21 cellular contexts compared by ENCODE assay signal in the genomic region with DNA sequence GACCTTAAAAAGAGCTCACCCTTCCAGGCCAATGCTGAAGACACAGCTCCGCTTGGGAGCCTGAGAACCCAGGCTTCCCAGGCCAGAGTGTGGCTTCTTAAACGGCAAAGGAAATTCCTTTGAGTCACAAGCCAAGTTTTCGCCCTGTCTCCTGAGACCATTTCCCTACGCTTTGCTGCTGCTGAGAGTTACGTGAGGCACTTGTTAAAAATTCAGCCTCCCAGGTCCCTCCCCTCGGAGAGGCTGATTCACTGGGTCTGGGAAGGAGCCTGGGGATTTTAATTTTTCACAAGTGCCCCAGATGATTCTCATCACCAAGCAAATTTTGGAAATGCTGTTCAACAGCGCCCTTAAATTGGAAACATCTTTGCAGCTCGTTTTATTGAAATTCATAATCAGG. TPM values are rescaled to one million over a fixed set of nuclear protein-coding genes. Genes with fewer than 3 reads are reported as not detected.
DNase-seq lines count a peak whose midpoint lies in the region; ATAC-seq and TF ChIP-seq lines count a peak whose summit lies in the region.
"Had no signal": no experiment of that assay in that cellular context is flagged by ENCODE, and none has a peak within 500 bp of the region (broad histone marks: within the 10 kb centered on the region; RNA-seq: fewer than 3 reads in every experiment).

No MANE protein-coding gene starts in this region.

- H3K27me3 ChIP-seq in body of pancreas (no peaks in the 10 kb centered on the region), heart left ventricle (no peaks in the 10 kb centered on the region), suprapubic skin (no peaks in the 10 kb centered on the region), SK-N-SH (ENCODE audit: insufficient read depth) (no peaks in the 10 kb centered on the region)
- H3K27me3 ChIP-seq: BLaER1 treated with 17β-estradiol and CSF1 and Interleukin-3, amounts not matched to agents 10 nM and 100 nM; breast epithelium; uterus had no signal

- no peaks in the 10 kb centered on the region for H3K9me3 ChIP-seq in body of pancreas
- no peaks in the 10 kb centered on the region for H3K9me3 ChIP-seq in heart left ventricle
- H3K9me3 ChIP-seq in suprapubic skin = no peaks in the 10 kb centered on the region
- H3K9me3 ChIP-seq in SK-N-SH = no peaks in the 10 kb centered on the region
- H3K9me3 ChIP-seq: BLaER1 treated with 17β-estradiol and CSF1 and Interleukin-3, amounts not matched to agents 10 nM and 100 nM; breast epithelium; uterus had no signal

- H3K36me3 ChIP-seq in body of pancreas (replicated peaks in 1 of 2; ENCODE audit: insufficient read depth in 1 of 2, low read depth in 2 of 2) (peaks cover 3 to 33% of the 10 kb centered on the region in 2 donors), heart left ventricle (peaks cover 0 to 92% (median 74%) of the 10 kb centered on the region in 9 donors), suprapubic skin (peaks cover 51% of the 10 kb centered on the region), SK-N-SH (replicated peaks in 1 of 2; ENCODE audit: control insufficient read depth in 1 of 2, insufficient read depth in 2 of 2, low read length in 1 of 2) (peaks cover 5 to 54% of the 10 kb centered on the region in 2 experiments)
- H3K36me3 ChIP-seq: breast epithelium, uterus had no signal

- no peak overlapping the region for H3K9ac ChIP-seq in SK-N-SH
- H3K9ac ChIP-seq: BLaER1 treated with 17β-estradiol and CSF1 and Interleukin-3, amounts not matched to agents 10 nM and 100 nM had no signal

- H2AFZ ChIP-seq in SK-N-SH (ENCODE audit: low read depth) = no peak overlapping the region

- DNase-seq in GM03348 (ENCODE audit: low spot score) (peak; percentile 94), body of pancreas (no peak), heart left ventricle (peak in 1 of 5 donors; percentile 70), suprapubic skin (ENCODE audit: low spot score in 2 of 2) (peak in 1 of 2 donors; percentile 58), dermis blood vessel endothelial cell (no peak), SK-N-SH (no peak), NCI-H2081 (lab: John Stamatoyannopoulos, UW) (no peak)
- DNase-seq: activated CD8-positive, alpha-beta memory T cell treated with anti-CD3 and anti-CD28 coated beads, Interleukin-2, amount 10 ng/mL, durations not matched to agents 7 days and 5 days; activated naive CD4-positive, alpha-beta T cell treated with Interleukin-2 at 50 U/mL for 16 hours; glutamatergic neuron; Karpas-422; nucleus accumbens; uterus had no signal

- peak overlapping the region in 3 of 4 donors; percentile 6 to 85 (median 85) for H3K27ac ChIP-seq in body of pancreas
- H3K27ac ChIP-seq in heart left ventricle = peak overlapping the region in 7 of 12 donors; percentile 4 to 72 (median 51)
- H3K27ac ChIP-seq in suprapubic skin = peak overlapping the region; percentile 44
- H3K27ac ChIP-seq in SK-N-SH (ENCODE audit: low read depth in 2 of 2, low read length in 1 of 2) = peak overlapping the region in 1 of 2 experiments; percentile 14; a peak in 1 of 4 replicates
- H3K27ac ChIP-seq: BLaER1 treated with 17β-estradiol and CSF1 and Interleukin-3, amounts not matched to agents 10 nM and 100 nM; uterus had no signal

- TF ChIP-seq POLR2A in body of pancreas (IDR thresholded peaks at IDR 0.05) = no peak
- no peak for TF ChIP-seq POLR2A in heart left ventricle (IDR thresholded peaks at IDR 0.05)
- TF ChIP-seq POLR2A in suprapubic skin (IDR thresholded peaks at IDR 0.05) = no peak

- CTCF ChIA-PET in SK-N-SH (lab: Yijun Ruan, JAX) = interaction anchor here (2.0 to 5.6 kb wide), 4 partner anchors 11 to 291 kb away, joined by 5 to 49 read pairs (median 19); no protein-coding TSS in a partner anchor

- no peaks in the 10 kb centered on the region for H3K9me2 ChIP-seq in SK-N-SH

- ATAC-seq in body of pancreas (no peak), heart left ventricle (peak in 2 of 4 donors; percentile 46 to 49), HG03045 (IDR thresholded peaks at IDR 0.05; ENCODE audit: unreplicated experiment) (no peak)
- ATAC-seq: activated CD4-positive, CD25-positive, alpha-beta regulatory T cell treated with anti-CD3 and anti-CD28 coated beads, Interleukin-2, amount 50 U/mL, for 24 hours; activated CD8-positive, alpha-beta memory T cell treated with anti-CD3 and anti-CD28 coated beads, Interleukin-2, amount 10 ng/mL, durations not matched to agents 7 days and 5 days; sciatic nerve; stimulated activated effector memory CD8-positive, alpha-beta T cell treated with anti-CD3 and anti-CD28 coated beads, Interleukin-12 subunit alpha, Interleukin-12 subunit beta, amount 100 ng/mL, for 72 hours had no signal

- POLR2A ChIA-PET in SK-N-SH (lab: Yijun Ruan, JAX) = no interaction called here

- WGBS in body of pancreas, 2 donors = 86 to 90% methylated on average over 8 of the region's 8 CpGs
- WGBS in heart left ventricle, 4 donors = 54 to 76% (median 72%) methylated on average over 8 of the region's 8 CpGs
- WGBS in suprapubic skin = 55% methylated on average over 8 of the region's 8 CpGs
- WGBS in SK-N-SH (ENCODE audit: low lambda C conversion rate) = 80% methylated on average over 8 of the region's 8 CpGs

- no peaks in the 10 kb centered on the region for H3K79me2 ChIP-seq in SK-N-SH (ENCODE audit: insufficient read depth)

- H3K4me1 ChIP-seq in body of pancreas (peaks cover 49% of the 10 kb centered on the region), heart left ventricle (peaks cover 0 to 44% (median 16%) of the 10 kb centered on the region in 12 donors), suprapubic skin (peaks cover 20% of the 10 kb centered on the region), SK-N-SH (ENCODE audit: control insufficient read depth in 1 of 2, insufficient read depth in 2 of 2, low read depth in 1 of 2, low read length in 1 of 2) (peaks cover 4 to 9% of the 10 kb centered on the region in 2 experiments; a peak in 1 of 4 replicates)
- H3K4me1 ChIP-seq: breast epithelium, uterus had no signal

- TF ChIP-seq CTCF in body of pancreas (IDR thresholded peaks at IDR 0.05) (no peak), heart left ventricle (IDR thresholded peaks at IDR 0.05) (no peak), suprapubic skin (IDR thresholded peaks at IDR 0.05) (no peak), SK-N-SH (IDR thresholded peaks at IDR 0.05) (no peak)

- peaks cover 9% of the 10 kb centered on the region for H3F3A ChIP-seq in SK-N-SH (replicated peaks; ENCODE audit: insufficient read depth)

- H4K20me1 ChIP-seq in SK-N-SH (ENCODE audit: insufficient read depth) = no peaks in the 10 kb centered on the region
- H4K20me1 ChIP-seq: BLaER1 treated with 17β-estradiol and CSF1 and Interleukin-3, amounts not matched to agents 10 nM and 100 nM had no signal

- TF ChIP-seq EP300 in suprapubic skin (IDR thresholded peaks at IDR 0.05) = no peak
- TF ChIP-seq EP300 in SK-N-SH (IDR thresholded peaks at IDR 0.05; ENCODE audit: borderline replicate concordance in 1 of 2, low read depth in 1 of 2, low read length in 1 of 2) = no peak

- intact Hi-C loops in body of pancreas (cut with DNase I) = no loop called here
- intact Hi-C loops in heart left ventricle (cut with DNase I) = no loop called here

- TF ChIP-seq RAD21 in SK-N-SH (IDR thresholded peaks at IDR 0.05; ENCODE audit: low read length) = no peak

- H3K4me2 ChIP-seq in SK-N-SH = no peak overlapping the region
- H3K4me2 ChIP-seq: BLaER1 treated with 17β-estradiol and CSF1 and Interleukin-3, amounts not matched to agents 10 nM and 100 nM had no signal

- H3K4me3 ChIP-seq in body of pancreas (no peak overlapping the region), heart left ventricle (no peak overlapping the region), suprapubic skin (no peak overlapping the region), SK-N-SH (ENCODE audit: low read depth in 2 of 2, low read length in 1 of 2) (no peak overlapping the region)
- H3K4me3 ChIP-seq: BLaER1 treated with 17β-estradiol and CSF1 and Interleukin-3, amounts not matched to agents 10 nM and 100 nM; breast epithelium; uterus had no signal

TF ChIP-seq in SK-N-SH, 30 proteins besides CTCF, POLR2A, EP300 and RAD21 (continues in another document):
- TF ChIP-seq FOXJ3 (CRISPR knock-in tag; IDR thresholded peaks at IDR 0.05) (no peak), MXI1 (IDR thresholded peaks at IDR 0.05; ENCODE audit: low read depth, low read length) (no peak), ELF1 (IDR thresholded peaks at IDR 0.05) (no peak), CHD2 (IDR thresholded peaks at IDR 0.05; ENCODE audit: low read length, partially characterized antibody) (no peak), RXRA (IDR thresholded peaks at IDR 0.05; ENCODE audit: borderline replicate concordance, low read depth) (no peak), SIN3A (IDR thresholded peaks at IDR 0.05; ENCODE audit: borderline replicate concordance, low read depth, low read length) (no peak), SMC3 (IDR thresholded peaks at IDR 0.05; ENCODE audit: low read depth, low read length) (no peak), JUND (IDR thresholded peaks at IDR 0.05) (no peak), TAF1 (IDR thresholded peaks at IDR 0.05; ENCODE audit: borderline replicate concordance, low read depth, low read length) (no peak), GATA2 (CRISPR knock-in tag; IDR thresholded peaks at IDR 0.05) (no peak), RCOR1 (IDR thresholded peaks at IDR 0.05; ENCODE audit: low read length) (no peak), FOSL2 (IDR thresholded peaks at IDR 0.05; ENCODE audit: borderline replicate concordance, low read depth) (no peak)

RNA-seq across cellular contexts. Expression of gene RLBP1, which starts 25.5 kb away (rescaled TPM):
- not detected for total RNA-seq in body of pancreas
- total RNA-seq in heart left ventricle = not detected
- not detected for polyA plus RNA-seq in heart left ventricle
- not detected for total RNA-seq in suprapubic skin
- total RNA-seq in dermis blood vessel endothelial cell = not detected in 2 replicates
- not detected in 2 replicates for polyA plus RNA-seq in SK-N-SH (2012; rRNA removed)
- not detected in 2 replicates for polyA plus RNA-seq in SK-N-SH (2012; cell fraction: cytosol; rRNA removed)
- 0.11 TPM in 1 of 2 replicates, not detected in the other for polyA plus RNA-seq in SK-N-SH (2012; cell fraction: nucleus; rRNA removed)
- total RNA-seq: activated CD8-positive, alpha-beta memory T cell treated with anti-CD3 and anti-CD28 coated beads, Interleukin-2, amount 10 ng/mL, durations not matched to agents 7 days and 5 days; breast epithelium; sciatic nerve; T-helper 2 cell treated with Interferon-gamma antibody and Interleukin-4, amounts not matched to agents 100 ng/mL and 5 ng/mL, for 36 hours; uterus had no signal
- polyA plus RNA-seq: keratinocyte had no signal

RNA-seq across cellular contexts. Expression of gene FANCI, which starts 47.9 kb away (rescaled TPM):
- total RNA-seq in body of pancreas (1 to 10 TPM; 1.0 to 7.3 TPM), heart left ventricle (10 to 100 TPM in 1 of 9 donors, 1 to 10 TPM in 8; 1.0 to 10.3 (median 1.9) TPM), suprapubic skin (10 to 100 TPM in 1 of 4 donors, 1 to 10 TPM in 3; 7.2 to 24.5 (median 9.4) TPM), dermis blood vessel endothelial cell (23.1 and 59.0 TPM in 2 replicates)
- polyA plus RNA-seq in heart left ventricle (1 to 10 TPM in 1 of 2 donors, under 1 TPM in 1; 0.42 to 2.0 TPM), SK-N-SH (2012; rRNA removed) (13.2 and 15.4 TPM in 2 replicates)
- 12.7 and 13.3 TPM in 2 replicates for polyA plus RNA-seq in SK-N-SH (2012; cell fraction: cytosol; rRNA removed)
- 18.3 and 30.3 TPM in 2 replicates for polyA plus RNA-seq in SK-N-SH (2012; cell fraction: nucleus; rRNA removed)
